In the genomic region with DNA sequence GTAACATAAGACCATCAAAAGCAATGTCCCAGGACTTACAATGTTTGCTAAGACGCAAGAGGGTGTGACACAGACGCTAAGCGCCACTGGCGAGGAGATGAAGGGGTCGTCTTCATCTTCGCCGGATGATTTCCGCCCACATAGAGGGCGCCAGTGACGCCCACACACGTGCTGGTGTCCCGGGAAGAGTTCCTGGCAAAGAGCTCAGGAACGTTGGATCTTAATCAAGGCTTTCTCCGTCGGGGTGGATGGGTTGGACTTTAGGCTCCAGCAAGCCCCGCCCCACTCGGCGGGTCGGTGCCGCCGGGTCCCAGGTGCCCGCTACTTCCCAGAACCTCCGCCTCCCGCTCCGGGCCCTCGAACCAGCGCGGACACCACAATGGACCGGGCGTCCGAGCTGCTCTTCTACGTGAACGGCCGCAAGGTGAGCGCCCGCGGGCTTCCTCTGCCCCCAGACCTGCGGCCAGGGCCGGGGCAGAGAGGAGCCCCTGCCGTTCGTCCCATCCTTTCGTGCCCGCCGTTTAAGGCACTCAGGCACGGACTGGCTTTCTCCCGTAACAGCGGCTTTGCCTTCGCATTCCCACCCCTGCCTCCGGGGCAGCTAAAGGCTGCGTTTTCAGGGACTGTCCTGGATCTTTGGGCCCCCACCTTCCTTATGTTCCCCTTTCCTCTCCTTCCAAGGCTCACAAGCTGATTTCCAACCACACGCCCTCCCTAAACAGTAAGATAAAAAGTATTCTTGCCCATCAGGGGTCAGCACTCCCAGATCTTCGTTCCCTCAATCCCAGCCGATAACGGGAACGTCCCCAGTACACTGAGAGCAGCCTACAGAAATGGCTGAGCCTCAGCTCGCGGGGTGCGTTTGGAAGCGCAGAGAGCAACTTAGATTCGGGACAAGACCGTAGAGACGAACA, we compare ENCODE assay signal across 8 cellular contexts. TPM values are rescaled to one million over a fixed set of nuclear protein-coding genes. Genes with fewer than 3 reads are reported as not detected.
DNase-seq lines count a peak whose midpoint lies in the region; ATAC-seq and TF ChIP-seq lines count a peak whose summit lies in the region.

AOX1 (plus strand) TSS at position 285 of the 914 bp plus-strand sequence; CDS start at position 380, 95 bp downstream.

- no peaks in the 10 kb centered on the region for H4K20me1 ChIP-seq in neural progenitor cell (ENCODE audit: low read depth)

- H2AFZ ChIP-seq in neural progenitor cell (replicated peaks) = peak within 1 kb of the TSS; percentile 95

- H3K27ac Mint-ChIP-seq in neural progenitor cell = no peak within 1 kb of the TSS

- peaks cover 6% of the 10 kb centered on the region for H3K4me1 Mint-ChIP-seq in neural progenitor cell

- H3K27me3 ChIP-seq in HUES48 (ENCODE audit: control insufficient read depth, insufficient read depth, low read length) (peaks cover 16% of the 10 kb centered on the region), neural progenitor cell (peaks cover 10% of the 10 kb centered on the region)

- no peaks in the 10 kb centered on the region for H3K79me2 ChIP-seq in neural progenitor cell (ENCODE audit: low read depth)

- peaks cover 11% of the 10 kb centered on the region for H3K27me3 Mint-ChIP-seq in neural progenitor cell (ENCODE audit: insufficient read depth, low read depth)

- H3K9me3 Mint-ChIP-seq in neural progenitor cell = no peaks in the 10 kb centered on the region

- TF ChIP-seq CTCF in neural progenitor cell (IDR thresholded peaks at IDR 0.05) = peak; percentile 37

- ATAC-seq in GM21381 (IDR thresholded peaks at IDR 0.05; ENCODE audit: unreplicated experiment) = no peak

- H3K27ac ChIP-seq in HUES48 (ENCODE audit: low read depth, low read length) = peak within 1 kb of the TSS; percentile 56
- no peak within 1 kb of the TSS for H3K27ac ChIP-seq in neural progenitor cell

- H3K4me1 ChIP-seq in HUES48 (ENCODE audit: control insufficient read depth, insufficient read depth, low read length) (0 out of 2 replicates have a peak, but pooled peaks cover 7% of the 10 kb centered on the region), neural progenitor cell (peaks cover 10% of the 10 kb centered on the region)

- H3K4me3 ChIP-seq in HUES48 (ENCODE audit: low read depth, low read length) = peak within 1 kb of the TSS; percentile 69
- H3K4me3 ChIP-seq in neural progenitor cell = peak within 1 kb of the TSS; percentile 62

- H3F3A ChIP-seq in neural progenitor cell (ENCODE audit: low read depth) = peaks cover 25% of the 10 kb centered on the region

- H3K36me3 Mint-ChIP-seq in neural progenitor cell = peaks cover 4% of the 10 kb centered on the region

- H3K9ac ChIP-seq in HUES48 (ENCODE audit: low read depth, low read length) (peak within 1 kb of the TSS; percentile 27), neural progenitor cell (peak within 1 kb of the TSS; percentile 7)

- peak within 1 kb of the TSS; percentile 93 for H3K4me2 ChIP-seq in neural progenitor cell

- H3K36me3 ChIP-seq in HUES48 (ENCODE audit: control insufficient read depth, insufficient read depth, low read length) (no peaks in the 10 kb centered on the region), neural progenitor cell (no peaks in the 10 kb centered on the region)

- H3K4me3 Mint-ChIP-seq in neural progenitor cell = peak within 1 kb of the TSS; percentile 81

- DNase-seq in DMS53 (lab: John Stamatoyannopoulos, UW) (peak; percentile 72), germinal center (ENCODE audit: low spot score) (peak; percentile 38), neural progenitor cell (ENCODE audit: low spot score) (peak; percentile 86), SHP77 (lab: John Stamatoyannopoulos, UW) (no peak)
- peak; percentile 0 for DNase-seq in activated gamma-delta T cell treated with anti-CD3 and anti-CD28 coated beads, Interleukin-2, amount 50 U/mL, for 16 hours (ENCODE audit: low read depth)
- DNase-seq in central memory CD4-positive, alpha-beta T cell = no peak

- H3K9me3 ChIP-seq in HUES48 (ENCODE audit: control insufficient read depth, insufficient read depth, low read length) = no peaks in the 10 kb centered on the region
- no peaks in the 10 kb centered on the region for H3K9me3 ChIP-seq in neural progenitor cell (ENCODE audit: low read depth)

RNA-seq across cellular contexts. Expression of gene AOX1, which starts in this region (rescaled TPM):
- total RNA-seq in neural progenitor cell (ENCODE audit: low replicate concordance) = 5.7 and 6.2 TPM in 2 replicates

Comparison
In these comparisons a context has a peak if more than half of its experiments do, and no peak if none do; other contexts are left out.
1. DNase-seq: peak in DMS53 (single experiment), activated gamma-delta T cell treated with anti-CD3 and anti-CD28 coated beads, Interleukin-2, amount 50 U/mL, for 16 hours (single experiment), germinal center (single experiment) and neural progenitor cell (single experiment); none in SHP77 (0 of 2) and central memory CD4-positive, alpha-beta T cell (single experiment).